In genomic region chr16:83968891-83969672, GRCh38 we compare ENCODE assay signal across 17 cellular contexts. TPM values are rescaled to one million over a fixed set of nuclear protein-coding genes. Genes with fewer than 3 reads are reported as not detected.
A peak's percentile ranks its signal among the peaks of the same experiment; 100 is the strongest.
DNase-seq lines count a peak whose midpoint lies in the region; ATAC-seq and TF ChIP-seq lines count a peak whose summit lies in the region.
"Had no signal": no experiment of that assay in that cellular context is flagged by ENCODE, and none has a peak within 500 bp of the region (broad histone marks: within the 10 kb centered on the region; RNA-seq: fewer than 3 reads in every experiment).

No MANE protein-coding gene starts in this region.

- peaks cover 11% of the 10 kb centered on the region for H3K27me3 Mint-ChIP-seq in activated CD4-positive, alpha-beta memory T cell treated with anti-CD3 and anti-CD28 coated beads for 36 hours
- H3K27me3 Mint-ChIP-seq in activated CD4-positive, alpha-beta memory T cell treated with anti-CD3 and anti-CD28 coated beads, Interleukin-2, amount 10 ng/mL, durations not matched to agents 7 days and 5 days: peaks cover 13% of the 10 kb centered on the region
- peaks cover 11% of the 10 kb centered on the region for H3K27me3 Mint-ChIP-seq in MCF 10A (ENCODE audit: insufficient read depth, unreplicated experiment)

- no peaks in the 10 kb centered on the region for H3K9me3 Mint-ChIP-seq in activated CD4-positive, alpha-beta memory T cell treated with anti-CD3 and anti-CD28 coated beads for 36 hours
- H3K9me3 Mint-ChIP-seq in activated CD4-positive, alpha-beta memory T cell treated with anti-CD3 and anti-CD28 coated beads, Interleukin-2, amount 10 ng/mL, durations not matched to agents 7 days and 5 days: no peaks in the 10 kb centered on the region
- no peaks in the 10 kb centered on the region for H3K9me3 Mint-ChIP-seq in MCF 10A (ENCODE audit: unreplicated experiment)
- H3K9me3 Mint-ChIP-seq: central memory CD8-positive, alpha-beta T cell; T-helper 2 cell treated with Interferon-gamma antibody and Interleukin-4, amounts not matched to agents 5 μg/mL and 100 μg/mL, for 36 hours had no signal

- H3K27me3 ChIP-seq in lower lobe of right lung (ENCODE audit: low read depth) (peaks cover 13% of the 10 kb centered on the region), smooth muscle cell (ENCODE audit: low read depth) (peaks cover 12% of the 10 kb centered on the region), testis (no peaks in the 10 kb centered on the region)

- no peaks in the 10 kb centered on the region for H4K20me1 ChIP-seq in smooth muscle cell (ENCODE audit: low read depth)

- H3K9me3 ChIP-seq in lower lobe of right lung (no peaks in the 10 kb centered on the region), smooth muscle cell (replicated peaks; ENCODE audit: low read depth) (no peaks in the 10 kb centered on the region), testis (no peaks in the 10 kb centered on the region)
- H3K9me3 ChIP-seq: esophagus squamous epithelium had no signal

- intact Hi-C loops in activated CD4-positive, alpha-beta memory T cell treated with anti-CD3 and anti-CD28 coated beads for 36 hours (cut with micrococcal nuclease): loop anchor here (1.0 kb wide), 1 partner anchor 96 kb away; no protein-coding TSS in a partner anchor
- intact Hi-C loops in MCF 10A (cut with micrococcal nuclease): loop anchor here (1.0 kb wide), 1 partner anchor 96 kb away; no protein-coding TSS in a partner anchor
- intact Hi-C loops in lower lobe of right lung (cut with DNase I): no loop called here
- intact Hi-C loops in testis (cut with DNase I; ENCODE audit: low total_unique reads): loop anchor here (5.0 to 10.0 kb wide), 2 partner anchors 93 to 216 kb away; partner anchors contain the start of gene TAF1C

- no peak for TF ChIP-seq CTCF in MCF 10A (IDR thresholded peaks at IDR 0.05; ENCODE audit: unreplicated experiment)
- no peak for TF ChIP-seq CTCF in lower lobe of right lung (IDR thresholded peaks at IDR 0.05)
- TF ChIP-seq CTCF in smooth muscle cell (IDR thresholded peaks at IDR 0.05; ENCODE audit: borderline replicate concordance, insufficient read depth, poor library complexity, severe bottlenecking): no peak
- TF ChIP-seq CTCF in testis (IDR thresholded peaks at IDR 0.05): no peak
- TF ChIP-seq CTCF in GM13977 (IDR thresholded peaks at IDR 0.05; ENCODE audit: extremely low read depth, insufficient read depth, missing control alignments): no peak

- WGBS in smooth muscle cell (ENCODE audit: low lambda C conversion rate): 29% methylated on average over 19 of the region's 46 CpGs
- 22% methylated on average over 18 to 36 of the region's 46 CpGs for WGBS in testis, 2 donors

- H3K4me1 ChIP-seq in lower lobe of right lung (no peaks in the 10 kb centered on the region), smooth muscle cell (ENCODE audit: low read depth) (no peaks in the 10 kb centered on the region), testis (no peaks in the 10 kb centered on the region)

- H3K9ac ChIP-seq in smooth muscle cell (ENCODE audit: low read depth): no peak overlapping the region

- H3K4me1 Mint-ChIP-seq in activated CD4-positive, alpha-beta memory T cell treated with anti-CD3 and anti-CD28 coated beads for 36 hours (ENCODE audit: low read depth): peaks cover 2% of the 10 kb centered on the region
- H3K4me1 Mint-ChIP-seq in activated CD4-positive, alpha-beta memory T cell treated with anti-CD3 and anti-CD28 coated beads, Interleukin-2, amount 10 ng/mL, durations not matched to agents 7 days and 5 days: peaks cover 2% of the 10 kb centered on the region
- H3K4me1 Mint-ChIP-seq in MCF 10A (ENCODE audit: insufficient read depth, unreplicated experiment): peaks cover 6% of the 10 kb centered on the region

- no peak overlapping the region for H3K27ac ChIP-seq in lower lobe of right lung
- no peak overlapping the region for H3K27ac ChIP-seq in smooth muscle cell (ENCODE audit: low read depth)
- no peak overlapping the region for H3K27ac ChIP-seq in testis
- H3K27ac ChIP-seq: 22Rv1, esophagus squamous epithelium, skin epidermis had no signal

- H3K4me3 ChIP-seq in lower lobe of right lung (no peak overlapping the region), smooth muscle cell (no peak overlapping the region), testis (peak overlapping the region in 1 of 2 donors; percentile 31)

- POLR2A ChIA-PET in activated CD4-positive, alpha-beta memory T cell treated with anti-CD3 and anti-CD28 coated beads for 36 hours (lab: Charles Lee): no interaction called here
- POLR2A ChIA-PET in activated CD4-positive, alpha-beta memory T cell treated with anti-CD3 and anti-CD28 coated beads, Interleukin-2, amount 10 ng/mL, durations not matched to agents 7 days and 5 days (lab: Charles Lee): no interaction called here
- POLR2A ChIA-PET in MCF 10A (lab: Yijun Ruan, JAX): interaction anchor here (0.7 kb wide), 1 partner anchor 87 kb away, joined by 3 read pairs; no protein-coding TSS in a partner anchor

- peak overlapping the region; percentile 59 for H3K4me2 ChIP-seq in smooth muscle cell

- no peak overlapping the region for H3K27ac Mint-ChIP-seq in activated CD4-positive, alpha-beta memory T cell treated with anti-CD3 and anti-CD28 coated beads for 36 hours
- no peak overlapping the region for H3K27ac Mint-ChIP-seq in activated CD4-positive, alpha-beta memory T cell treated with anti-CD3 and anti-CD28 coated beads, Interleukin-2, amount 10 ng/mL, durations not matched to agents 7 days and 5 days
- H3K27ac Mint-ChIP-seq in MCF 10A (ENCODE audit: low read depth, unreplicated experiment): no peak overlapping the region
- H3K27ac Mint-ChIP-seq: T-helper 2 cell treated with Interferon-gamma antibody and Interleukin-4, amounts not matched to agents 5 μg/mL and 100 μg/mL, for 36 hours had no signal

- no peaks in the 10 kb centered on the region for H3K36me3 Mint-ChIP-seq in activated CD4-positive, alpha-beta memory T cell treated with anti-CD3 and anti-CD28 coated beads for 36 hours
- no peaks in the 10 kb centered on the region for H3K36me3 Mint-ChIP-seq in activated CD4-positive, alpha-beta memory T cell treated with anti-CD3 and anti-CD28 coated beads, Interleukin-2, amount 10 ng/mL, durations not matched to agents 7 days and 5 days (ENCODE audit: low read depth)
- peaks cover 7% of the 10 kb centered on the region for H3K36me3 Mint-ChIP-seq in MCF 10A (ENCODE audit: insufficient read depth, unreplicated experiment)

- no peak overlapping the region for H2AFZ ChIP-seq in smooth muscle cell (ENCODE audit: low read depth)

- no peak for DNase-seq in activated CD4-positive, alpha-beta memory T cell treated with anti-CD3 and anti-CD28 coated beads for 36 hours
- no peak for DNase-seq in activated CD4-positive, alpha-beta memory T cell treated with anti-CD3 and anti-CD28 coated beads, Interleukin-2, amount 10 ng/mL, durations not matched to agents 7 days and 5 days
- DNase-seq in MCF 10A (ENCODE audit: unreplicated experiment): no peak
- DNase-seq in lower lobe of right lung: peak; percentile 32
- DNase-seq in smooth muscle cell (lab: John Stamatoyannopoulos, UW; ENCODE audit: unreplicated experiment): no peak
- DNase-seq in testis: no peak
- no peak for DNase-seq in GM13977 (ENCODE audit: low spot score)
- DNase-seq: activated CD4-positive, alpha-beta T cell treated with anti-CD3 and anti-CD28 coated beads, Interleukin-2, amount 50 U/mL, for 1 hour; activated effector memory CD4-positive, alpha-beta T cell treated with Interleukin-2 at 50 U/mL for 16 hours; esophagus squamous epithelium; NCI-H1105 treated with DMSO at 0.1 percent for 48 hours; RPMI8226 had no signal

- no peak for TF ChIP-seq POLR2A in testis (IDR thresholded peaks at IDR 0.05)

- peak overlapping the region; percentile 5 for H3K4me3 Mint-ChIP-seq in activated CD4-positive, alpha-beta memory T cell treated with anti-CD3 and anti-CD28 coated beads for 36 hours
- no peak overlapping the region for H3K4me3 Mint-ChIP-seq in activated CD4-positive, alpha-beta memory T cell treated with anti-CD3 and anti-CD28 coated beads, Interleukin-2, amount 10 ng/mL, durations not matched to agents 7 days and 5 days
- peak overlapping the region; percentile 65 for H3K4me3 Mint-ChIP-seq in MCF 10A (ENCODE audit: unreplicated experiment)
- H3K4me3 Mint-ChIP-seq: T-helper 2 cell treated with Interferon-gamma antibody and Interleukin-4, amounts not matched to agents 5 μg/mL and 100 μg/mL, for 36 hours had no signal

- no peaks in the 10 kb centered on the region for H3K79me2 ChIP-seq in smooth muscle cell (ENCODE audit: low read depth)

- no peaks in the 10 kb centered on the region for H3F3A ChIP-seq in smooth muscle cell (ENCODE audit: low read depth)

- ATAC-seq in lower lobe of right lung (no peak), GM21423 (IDR thresholded peaks at IDR 0.05; ENCODE audit: unreplicated experiment) (no peak)

- H3K36me3 ChIP-seq in lower lobe of right lung (peaks cover 7% of the 10 kb centered on the region), smooth muscle cell (ENCODE audit: low read depth) (no peaks in the 10 kb centered on the region), testis (ENCODE audit: low read depth, missing control alignments) (no peaks in the 10 kb centered on the region)

- CTCF ChIA-PET in activated CD4-positive, alpha-beta memory T cell treated with anti-CD3 and anti-CD28 coated beads for 36 hours (lab: Charles Lee): no interaction called here
- CTCF ChIA-PET in activated CD4-positive, alpha-beta memory T cell treated with anti-CD3 and anti-CD28 coated beads, Interleukin-2, amount 10 ng/mL, durations not matched to agents 7 days and 5 days (lab: Charles Lee): interaction anchor here (1.7 kb wide), 1 partner anchor 218 kb away, joined by 5 read pairs; the partner anchor contains the start of gene TAF1C
- CTCF ChIA-PET in MCF 10A (lab: Yijun Ruan, JAX): interaction anchor here (0.6 to 3.3 kb wide), 10 partner anchors 11 to 310 kb away, joined by 3 to 18 read pairs (median 4); partner anchors contain the start of gene SLC38A8

- in situ Hi-C loops in GM13977 (cut with MboI; ENCODE audit: low pct_unique_long_range_greater_than_20kb, low sequenced_read_pairs, unreplicated experiment): loop anchor here (25.0 kb wide), 1 partner anchor 93 kb away; no protein-coding TSS in a partner anchor

- BruUV-seq in MCF 10A (replicated peaks; lab: Mats Ljungman, UMichigan): no TSS peak

RNA-seq across cellular contexts. Expression of gene NECAB2, which starts 1.0 kb away (rescaled TPM):
- total RNA-seq in activated CD4-positive, alpha-beta memory T cell treated with anti-CD3 and anti-CD28 coated beads for 36 hours: not detected
- total RNA-seq in activated CD4-positive, alpha-beta memory T cell treated with anti-CD3 and anti-CD28 coated beads, Interleukin-2, amount 10 ng/mL, durations not matched to agents 7 days and 5 days: not detected
- 2.3 and 3.6 TPM in 2 replicates for total RNA-seq in MCF 10A (2022)
- 0.44 TPM for total RNA-seq in lower lobe of right lung
- total RNA-seq in smooth muscle cell: 0.13 and 0.22 TPM in 2 replicates
- 0.83 and 1.7 TPM in 2 replicates for polyA plus RNA-seq in smooth muscle cell
- total RNA-seq in testis: 10 to 100 TPM in 1 of 2 donors, 1 to 10 TPM in 1; 9.5 to 13.9 TPM
- polyA plus RNA-seq in testis (ENCODE audit: insufficient read depth, low read depth, low replicate concordance): 12.9 TPM
- total RNA-seq: esophagus squamous epithelium had no signal

RNA-seq across cellular contexts. Expression of gene OSGIN1, which starts 16.0 kb away (rescaled TPM):
- under 1 TPM; 0.34 to 0.40 TPM for total RNA-seq in activated CD4-positive, alpha-beta memory T cell treated with anti-CD3 and anti-CD28 coated beads for 36 hours
- total RNA-seq in activated CD4-positive, alpha-beta memory T cell treated with anti-CD3 and anti-CD28 coated beads, Interleukin-2, amount 10 ng/mL, durations not matched to agents 7 days and 5 days: under 1 TPM; 0.48 to 0.88 TPM
- total RNA-seq in MCF 10A (2022): 3.7 and 6.3 TPM in 2 replicates
- 9.8 TPM for total RNA-seq in lower lobe of right lung
- total RNA-seq in smooth muscle cell: 5.1 and 8.9 TPM in 2 replicates
- 12.4 and 13.8 TPM in 2 replicates for polyA plus RNA-seq in smooth muscle cell
- total RNA-seq in testis: 10 to 100 TPM; 12.3 to 13.5 TPM
- 18.5 TPM for polyA plus RNA-seq in testis (ENCODE audit: insufficient read depth, low read depth, low replicate concordance)
